Comparison of ENCODE assay signal across 27 cellular contexts in genomic region chr6:31533455-31533841, GRCh38. TPM values are rescaled to one million over a fixed set of nuclear protein-coding genes. Genes with fewer than 3 reads are reported as not detected.
DNase-seq lines count a peak whose midpoint lies in the region; ATAC-seq, FAIRE-seq and TF ChIP-seq lines count a peak whose summit lies in the region.
"Had no signal": no experiment of that assay in that cellular context is flagged by ENCODE, and none has a peak within 500 bp of the region (broad histone marks: within the 10 kb centered on the region; RNA-seq: fewer than 3 reads in every experiment).

No MANE protein-coding gene starts in this region.

- no peak for DNase-seq in HepG2 (ENCODE audit: low spot score)
- DNase-seq in right lobe of liver, result no peak
- DNase-seq in T-cell, result no peak
- DNase-seq in stimulated activated effector memory CD8-positive, alpha-beta T cell treated with anti-CD3 and anti-CD28 coated beads, Interleukin-12 subunit alpha, Interleukin-12 subunit beta, amount 100 ng/mL, for 72 hours (ENCODE audit: low spot score in 2 of 2), result no peak
- DNase-seq in pancreas, result no peak
- no peak for DNase-seq in mucosa of descending colon
- DNase-seq: activated CD4-positive, CD25-positive, alpha-beta regulatory T cell; activated effector memory CD4-positive, alpha-beta T cell treated with anti-CD3 and anti-CD28 coated beads, Interleukin-2, amount 50 U/mL, for 16 hours; CD4-positive, alpha-beta T cell; DMS53; effector CD4-positive, alpha-beta T cell; GF-D8; kidney; mammary epithelial cell; NCI-H146; NCI-H524 treated with DMSO at 0.1 percent for 48 hours; stimulated activated CD8-positive, alpha-beta memory T cell treated with anti-CD3 and anti-CD28 coated beads, Interleukin-4, amount 100 ng/mL, for 48 hours; T1000 had no signal

- H3K4me1 Mint-ChIP-seq in T-cell, result peaks cover 25 to 34% (median 29%) of the 10 kb centered on the region in 3 donors
- H3K4me1 Mint-ChIP-seq in stimulated activated effector memory CD8-positive, alpha-beta T cell treated with anti-CD3 and anti-CD28 coated beads, Interleukin-12 subunit alpha, Interleukin-12 subunit beta, amount 100 ng/mL, for 72 hours, result peaks cover 43% of the 10 kb centered on the region

- no peak overlapping the region for H3K9ac ChIP-seq in HepG2 (ENCODE audit: insufficient read depth, low read depth, low read length)

- no peaks in the 10 kb centered on the region for H3K9me3 ChIP-seq in HepG2 (ENCODE audit: low read length)
- H3K9me3 ChIP-seq in right lobe of liver, result no peaks in the 10 kb centered on the region
- no peaks in the 10 kb centered on the region for H3K9me3 ChIP-seq in pancreas
- no peaks in the 10 kb centered on the region for H3K9me3 ChIP-seq in mucosa of descending colon
- H3K9me3 ChIP-seq: ascending aorta, right atrium auricular region had no signal

- intact Hi-C loops in HepG2 (cut with micrococcal nuclease; ENCODE audit: unreplicated experiment) (no loop called here), right lobe of liver (cut with DNase I) (no loop called here), pancreas (cut with DNase I) (no loop called here), mucosa of descending colon (cut with DNase I, micrococcal nuclease) (no loop called here)

- TF ChIP-seq POLR2A in HepG2 (IDR thresholded peaks at IDR 0.05; ENCODE audit: insufficient read depth in 1 of 2, low read depth in 2 of 2, low read length in 2 of 2), result 0 out of 4 replicates have a peak, but pooled peaks of 1 of the 2 experiments have one; percentile 15
- no peak for TF ChIP-seq POLR2A in right lobe of liver (IDR thresholded peaks at IDR 0.05)

- in situ Hi-C loops in HepG2 (cut with HindIII; ENCODE audit: extremely low pct_ligation_motif_present, low pct_unique_long_range_greater_than_20kb), result no loop called here

- no peak overlapping the region for H3K4me2 ChIP-seq in HepG2 (ENCODE audit: low read depth, low read length)

- H3K4me1 ChIP-seq in HepG2 (ENCODE audit: insufficient read depth, low read length) (peaks cover 79% of the 10 kb centered on the region), right lobe of liver (peaks cover 0 to under 1% (median 0%) of the 10 kb centered on the region in 4 donors), pancreas (peaks cover 3 to 12% (median 10%) of the 10 kb centered on the region in 3 donors), mucosa of descending colon (ENCODE audit: low read depth) (no peaks in the 10 kb centered on the region)

- peaks cover 65% of the 10 kb centered on the region for H3K36me3 Mint-ChIP-seq in T-cell
- peaks cover 100% of the 10 kb centered on the region for H3K36me3 Mint-ChIP-seq in stimulated activated effector memory CD8-positive, alpha-beta T cell treated with anti-CD3 and anti-CD28 coated beads, Interleukin-12 subunit alpha, Interleukin-12 subunit beta, amount 100 ng/mL, for 72 hours

- peak overlapping the region; percentile 15 to 25 for H3K27ac Mint-ChIP-seq in T-cell
- H3K27ac Mint-ChIP-seq in stimulated activated effector memory CD8-positive, alpha-beta T cell treated with anti-CD3 and anti-CD28 coated beads, Interleukin-12 subunit alpha, Interleukin-12 subunit beta, amount 100 ng/mL, for 72 hours, result peak overlapping the region; percentile 75
- H3K27ac Mint-ChIP-seq: CD4-positive, alpha-beta T cell had no signal

- H3K36me3 ChIP-seq in HepG2 (replicated peaks in 1 of 2; ENCODE audit: control insufficient read depth in 1 of 2, insufficient read depth in 2 of 2, low read length in 2 of 2) (peaks cover 46 to 84% of the 10 kb centered on the region in 2 experiments), right lobe of liver (peaks cover 12 to 86% (median 47%) of the 10 kb centered on the region in 4 donors), pancreas (peaks cover 17 to 84% (median 59%) of the 10 kb centered on the region in 3 donors), mucosa of descending colon (ENCODE audit: low read depth) (peaks cover 44% of the 10 kb centered on the region)

- H3K27me3 ChIP-seq in HepG2 (ENCODE audit: control insufficient read depth in 1 of 2, insufficient read depth in 2 of 2, low read length in 2 of 2) (no peaks in the 10 kb centered on the region), right lobe of liver (no peaks in the 10 kb centered on the region), pancreas (no peaks in the 10 kb centered on the region)
- H3K27me3 ChIP-seq: ascending aorta, right atrium auricular region had no signal

- ATAC-seq in HepG2 (no peak), right lobe of liver (no peak), T-cell (replicated peaks in 1 of 4) (no peak), pancreas (no peak), mucosa of descending colon (no peak)
- ATAC-seq in stimulated activated effector memory CD8-positive, alpha-beta T cell treated with anti-CD3 and anti-CD28 coated beads, Interleukin-12 subunit alpha, Interleukin-12 subunit beta, amount 100 ng/mL, for 72 hours, result peak; percentile 61

- no TSS peak for BruUV-seq in HepG2 (replicated peaks; lab: Mats Ljungman, UMichigan)

- no peaks in the 10 kb centered on the region for H3K9me3 Mint-ChIP-seq in T-cell
- no peaks in the 10 kb centered on the region for H3K9me3 Mint-ChIP-seq in stimulated activated effector memory CD8-positive, alpha-beta T cell treated with anti-CD3 and anti-CD28 coated beads, Interleukin-12 subunit alpha, Interleukin-12 subunit beta, amount 100 ng/mL, for 72 hours
- H3K9me3 Mint-ChIP-seq: CD4-positive, alpha-beta T cell had no signal

- TF ChIP-seq RAD21 in HepG2 (CRISPR knock-in tag; IDR thresholded peaks at IDR 0.05), result no peak

- WGBS in HepG2 (ENCODE audit: low lambda C conversion rate), result 100% methylated on average over 1 of the region's 1 CpG
- 86% methylated on average over 1 of the region's 1 CpG for WGBS in right lobe of liver (ENCODE audit: insufficient coverage, low coverage, low lambda C conversion rate, missing lambda C conversion rate)
- WGBS in pancreas, 2 donors, result 96 to 100% methylated on average over 1 of the region's 1 CpG

- H4K20me1 ChIP-seq in HepG2 (ENCODE audit: insufficient read depth, low read length), result peaks cover 69% of the 10 kb centered on the region

- H3K79me2 ChIP-seq in HepG2 (ENCODE audit: insufficient read depth, low read length), result peaks cover 29% of the 10 kb centered on the region

- TF ChIP-seq EP300 in HepG2 (IDR thresholded peaks at IDR 0.05; ENCODE audit: low read depth in 2 of 2, low read length in 2 of 2), result no peak
- TF ChIP-seq EP300 in HepG2 (CRISPR knock-in tag; IDR thresholded peaks at IDR 0.05; ENCODE audit: borderline replicate concordance), result no peak

- H3K27me3 Mint-ChIP-seq in T-cell, result no peaks in the 10 kb centered on the region
- H3K27me3 Mint-ChIP-seq: CD4-positive, alpha-beta T cell had no signal

- TF ChIP-seq CTCF in HepG2 (CRISPR knock-in tag; IDR thresholded peaks at IDR 0.05), result no peak
- no peak for TF ChIP-seq CTCF in right lobe of liver (IDR thresholded peaks at IDR 0.05)
- no peak for TF ChIP-seq CTCF in pancreas (IDR thresholded peaks at IDR 0.05)
- no peak for TF ChIP-seq CTCF in mucosa of descending colon (IDR thresholded peaks at IDR 0.05)

- POLR2A ChIA-PET in HepG2 (lab: Yijun Ruan, JAX), result interaction anchor here (1.3 kb wide), 1 partner anchor 8 kb away, joined by 6 read pairs; the partner anchor contains the start of gene DDX39B
- POLR2A ChIA-PET in T-cell (lab: Charles Lee), result no interaction called here

- CTCF ChIA-PET in HepG2 (lab: Yijun Ruan, JAX; ENCODE audit: low intra/inter-chr PET ratio, low total read pairs) (no interaction called here), T-cell (lab: Charles Lee) (no interaction called here)

- no peak for FAIRE-seq in HepG2 (lab: Jason Lieb, UNC)
- FAIRE-seq in pancreas (lab: Jason Lieb, UNC), result no peak
- FAIRE-seq: frontal cortex, kidney had no signal

- H3K4me3 Mint-ChIP-seq in T-cell, result no peak overlapping the region
- H3K4me3 Mint-ChIP-seq in stimulated activated effector memory CD8-positive, alpha-beta T cell treated with anti-CD3 and anti-CD28 coated beads, Interleukin-12 subunit alpha, Interleukin-12 subunit beta, amount 100 ng/mL, for 72 hours, result no peak overlapping the region
- H3K4me3 Mint-ChIP-seq: CD4-positive, alpha-beta T cell had no signal

- no peak overlapping the region for H2AFZ ChIP-seq in HepG2 (ENCODE audit: low read length)

- H3K4me3 ChIP-seq in HepG2 (replicated peaks in 1 of 3; ENCODE audit: insufficient read depth in 1 of 3, low read depth in 2 of 3, low read length in 3 of 3) (no peak overlapping the region), right lobe of liver (no peak overlapping the region), pancreas (no peak overlapping the region), mucosa of descending colon (no peak overlapping the region)
- H3K4me3 ChIP-seq: ascending aorta, right atrium auricular region had no signal

- H3K27ac ChIP-seq in HepG2 (ENCODE audit: extremely low read length, insufficient read depth, low read length) (no peak overlapping the region), right lobe of liver (no peak overlapping the region), pancreas (no peak overlapping the region)
- H3K27ac ChIP-seq: ascending aorta had no signal

RNA-seq across cellular contexts. Expression of gene MCCD1, which starts 4.7 kb away (rescaled TPM):
- total RNA-seq in HepG2 (2016; rRNA removed; fragmentation: Illumina TruSeq; extraction: Trizol), result 0.15 and 0.36 TPM in 2 replicates
- 0.26 TPM in 1 of 2 replicates, not detected in the other for total RNA-seq in HepG2 (2016; cell fraction: cytosol; rRNA removed; fragmentation: Illumina TruSeq; extraction: Trizol; ENCODE audit: low read depth)
- 0.19 TPM in 1 of 2 replicates, not detected in the other for total RNA-seq in HepG2 (2016; cell fraction: insoluble cytoplasmic fraction; rRNA removed; fragmentation: Illumina TruSeq; extraction: Trizol)
- 0.19 and 0.38 TPM in 2 replicates for total RNA-seq in HepG2 (2016; cell fraction: membrane; rRNA removed; fragmentation: Illumina TruSeq; extraction: Trizol)
- total RNA-seq in HepG2 (2016; cell fraction: nucleus; rRNA removed; fragmentation: Illumina TruSeq; extraction: Trizol), result 0.43 TPM in 1 of 2 replicates, not detected in the other
- polyA plus RNA-seq in HepG2 (2011; rRNA removed), result 0.09 TPM in 1 of 2 replicates, not detected in the other
- polyA plus RNA-seq in HepG2 (2011; cell fraction: cytosol; rRNA removed), result 0.06 and 0.09 TPM in 2 replicates
- not detected in 2 replicates for polyA plus RNA-seq in HepG2 (2011; cell fraction: nucleus; rRNA removed)
- polyA plus RNA-seq in HepG2 (2012), result 0.25 and 0.28 TPM in 2 replicates
- polyA plus RNA-seq in HepG2 (2016; cell fraction: cytosol; fragmentation: Illumina TruSeq; extraction: Trizol; ENCODE audit: low read depth), result 0.18 and 0.33 TPM in 2 replicates
- polyA plus RNA-seq in HepG2 (2016; cell fraction: insoluble cytoplasmic fraction; fragmentation: Illumina TruSeq; extraction: Trizol; ENCODE audit: low read depth), result 0.26 TPM in 1 of 2 replicates, not detected in the other
- polyA plus RNA-seq in HepG2 (2016; cell fraction: membrane; fragmentation: Illumina TruSeq; extraction: Trizol; ENCODE audit: low read depth), result 0.21 and 0.24 TPM in 2 replicates
- 0.53 and 0.71 TPM in 2 replicates for polyA plus RNA-seq in HepG2 (2016; cell fraction: nucleus; fragmentation: Illumina TruSeq; extraction: Trizol; ENCODE audit: insufficient read depth, low read depth)
- polyA minus RNA-seq in HepG2 (2011; rRNA and poly(A)+ RNA removed; ENCODE audit: low replicate concordance), result 0.48 TPM in 1 of 2 replicates, not detected in the other
- not detected in 2 replicates for polyA minus RNA-seq in HepG2 (2011; cell fraction: cytosol; rRNA and poly(A)+ RNA removed)
- not detected in 2 replicates for polyA minus RNA-seq in HepG2 (2011; cell fraction: nucleus; rRNA and poly(A)+ RNA removed)
- total RNA-seq in right lobe of liver, result not detected
- total RNA-seq in T-cell, result not detected
- not detected for total RNA-seq in pancreas
- not detected for polyA plus RNA-seq in pancreas
- not detected for total RNA-seq in mucosa of descending colon
- total RNA-seq: ascending aorta; CD4-positive, alpha-beta T cell; chondrocyte; frontal cortex; mammary epithelial cell; osteoblast; right atrium auricular region; RPMI7951; subcutaneous adipose tissue; urinary bladder had no signal
- polyA plus RNA-seq: esophagus, mammary epithelial cell, urinary bladder had no signal

RNA-seq across cellular contexts. Expression of gene DDX39B, which starts 8.4 kb away (rescaled TPM):
- 570 and 737 TPM in 2 replicates for total RNA-seq in HepG2 (2016; rRNA removed; fragmentation: Illumina TruSeq; extraction: Trizol)
- 100 and 118 TPM in 2 replicates for total RNA-seq in HepG2 (2016; cell fraction: cytosol; rRNA removed; fragmentation: Illumina TruSeq; extraction: Trizol; ENCODE audit: low read depth)
- 551 and 741 TPM in 2 replicates for total RNA-seq in HepG2 (2016; cell fraction: insoluble cytoplasmic fraction; rRNA removed; fragmentation: Illumina TruSeq; extraction: Trizol)
- 185 and 202 TPM in 2 replicates for total RNA-seq in HepG2 (2016; cell fraction: membrane; rRNA removed; fragmentation: Illumina TruSeq; extraction: Trizol)
- total RNA-seq in HepG2 (2016; cell fraction: nucleus; rRNA removed; fragmentation: Illumina TruSeq; extraction: Trizol), result 358 and 385 TPM in 2 replicates
- 650 and 678 TPM in 2 replicates for polyA plus RNA-seq in HepG2 (2011; rRNA removed)
- 412 and 551 TPM in 2 replicates for polyA plus RNA-seq in HepG2 (2011; cell fraction: cytosol; rRNA removed)
- polyA plus RNA-seq in HepG2 (2011; cell fraction: nucleus; rRNA removed), result 1,695 and 1,727 TPM in 2 replicates
- polyA plus RNA-seq in HepG2 (2012), result 442 and 447 TPM in 2 replicates
- polyA plus RNA-seq in HepG2 (2016; cell fraction: cytosol; fragmentation: Illumina TruSeq; extraction: Trizol; ENCODE audit: low read depth), result 114 and 121 TPM in 2 replicates
- 480 and 493 TPM in 2 replicates for polyA plus RNA-seq in HepG2 (2016; cell fraction: insoluble cytoplasmic fraction; fragmentation: Illumina TruSeq; extraction: Trizol; ENCODE audit: low read depth)
- polyA plus RNA-seq in HepG2 (2016; cell fraction: membrane; fragmentation: Illumina TruSeq; extraction: Trizol; ENCODE audit: low read depth), result 169 and 185 TPM in 2 replicates
- 1,220 and 1,229 TPM in 2 replicates for polyA plus RNA-seq in HepG2 (2016; cell fraction: nucleus; fragmentation: Illumina TruSeq; extraction: Trizol; ENCODE audit: insufficient read depth, low read depth)
- polyA minus RNA-seq in HepG2 (2011; rRNA and poly(A)+ RNA removed; ENCODE audit: low replicate concordance), result 1,218 and 1,293 TPM in 2 replicates
- 205 and 230 TPM in 2 replicates for polyA minus RNA-seq in HepG2 (2011; cell fraction: cytosol; rRNA and poly(A)+ RNA removed)
- 632 and 651 TPM in 2 replicates for polyA minus RNA-seq in HepG2 (2011; cell fraction: nucleus; rRNA and poly(A)+ RNA removed)
- total RNA-seq in right lobe of liver, result 100 to 1,000 TPM in 3 of 6 experiments, 10 to 100 TPM in 3; 85.2 to 145 (median 102) TPM
- 100 to 1,000 TPM; 507 to 669 (median 631) TPM for total RNA-seq in T-cell
- 100 to 1,000 TPM; 134 to 233 (median 153) TPM for total RNA-seq in pancreas
- polyA plus RNA-seq in pancreas, result 100 to 1,000 TPM; 423 to 669 TPM
- total RNA-seq in mucosa of descending colon, result 100 to 1,000 TPM; 239 to 309 (median 295) TPM

RNA-seq across cellular contexts. Expression of gene ATP6V1G2, which starts 13.0 kb away (rescaled TPM):
- 0.27 TPM in 1 of 2 replicates, not detected in the other for total RNA-seq in HepG2 (2016; rRNA removed; fragmentation: Illumina TruSeq; extraction: Trizol)
- total RNA-seq in HepG2 (2016; cell fraction: cytosol; rRNA removed; fragmentation: Illumina TruSeq; extraction: Trizol; ENCODE audit: low read depth), result not detected in 2 replicates
- total RNA-seq in HepG2 (2016; cell fraction: insoluble cytoplasmic fraction; rRNA removed; fragmentation: Illumina TruSeq; extraction: Trizol), result 0.25 and 0.35 TPM in 2 replicates
- 0.15 TPM in 1 of 2 replicates, not detected in the other for total RNA-seq in HepG2 (2016; cell fraction: membrane; rRNA removed; fragmentation: Illumina TruSeq; extraction: Trizol)
- 0.50 TPM in 1 of 2 replicates, not detected in the other for total RNA-seq in HepG2 (2016; cell fraction: nucleus; rRNA removed; fragmentation: Illumina TruSeq; extraction: Trizol)
- 0.83 and 1.2 TPM in 2 replicates for polyA plus RNA-seq in HepG2 (2011; rRNA removed)
- 0.35 and 0.47 TPM in 2 replicates for polyA plus RNA-seq in HepG2 (2011; cell fraction: cytosol; rRNA removed)
- polyA plus RNA-seq in HepG2 (2011; cell fraction: nucleus; rRNA removed), result 1.1 and 2.1 TPM in 2 replicates
- polyA plus RNA-seq in HepG2 (2012), result 0.87 and 1.0 TPM in 2 replicates
- polyA plus RNA-seq in HepG2 (2016; cell fraction: cytosol; fragmentation: Illumina TruSeq; extraction: Trizol; ENCODE audit: low read depth), result 0.10 and 0.18 TPM in 2 replicates
- 0.52 and 0.60 TPM in 2 replicates for polyA plus RNA-seq in HepG2 (2016; cell fraction: insoluble cytoplasmic fraction; fragmentation: Illumina TruSeq; extraction: Trizol; ENCODE audit: low read depth)
- 0.19 and 0.40 TPM in 2 replicates for polyA plus RNA-seq in HepG2 (2016; cell fraction: membrane; fragmentation: Illumina TruSeq; extraction: Trizol; ENCODE audit: low read depth)
- 0.81 and 0.89 TPM in 2 replicates for polyA plus RNA-seq in HepG2 (2016; cell fraction: nucleus; fragmentation: Illumina TruSeq; extraction: Trizol; ENCODE audit: insufficient read depth, low read depth)
- polyA minus RNA-seq in HepG2 (2011; rRNA and poly(A)+ RNA removed; ENCODE audit: low replicate concordance), result 0.19 TPM in 1 of 2 replicates, not detected in the other
- not detected in 2 replicates for polyA minus RNA-seq in HepG2 (2011; cell fraction: cytosol; rRNA and poly(A)+ RNA removed)
- polyA minus RNA-seq in HepG2 (2011; cell fraction: nucleus; rRNA and poly(A)+ RNA removed), result 0.52 and 1.2 TPM in 2 replicates
- total RNA-seq in right lobe of liver, result under 1 TPM in 3 of 6 experiments, not detected in 3; 0.29 to 0.43 (median 0.42) TPM
- total RNA-seq in T-cell, result 1 to 10 TPM; 3.1 to 5.7 (median 4.1) TPM
- under 1 TPM; 0.16 to 0.81 (median 0.36) TPM for total RNA-seq in pancreas
- 1 to 10 TPM; 1.9 to 2.1 TPM for polyA plus RNA-seq in pancreas
- 1 to 10 TPM in 2 of 3 donors, under 1 TPM in 1; 0.55 to 4.5 (median 1.2) TPM for total RNA-seq in mucosa of descending colon
- total RNA-seq: ascending aorta had no signal

RNA-seq across cellular contexts. Expression of gene NFKBIL1, which starts 14.0 kb away (rescaled TPM):
- total RNA-seq in HepG2 (2016; rRNA removed; fragmentation: Illumina TruSeq; extraction: Trizol) (13.9 and 19.5 TPM in 2 replicates), right lobe of liver (10 to 100 TPM in 1 of 6 experiments, 1 to 10 TPM in 5; 7.5 to 10.2 (median 8.3) TPM), T-cell (10 to 100 TPM in 3 of 5 donors, 1 to 10 TPM in 2; 6.9 to 17.1 (median 11.6) TPM), pancreas (10 to 100 TPM; 12.1 to 25.3 (median 20.8) TPM), mucosa of descending colon (10 to 100 TPM; 15.8 to 27.8 (median 18.3) TPM)
- 18.2 and 19.6 TPM in 2 replicates for total RNA-seq in HepG2 (2016; cell fraction: cytosol; rRNA removed; fragmentation: Illumina TruSeq; extraction: Trizol; ENCODE audit: low read depth)
- total RNA-seq in HepG2 (2016; cell fraction: insoluble cytoplasmic fraction; rRNA removed; fragmentation: Illumina TruSeq; extraction: Trizol), result 16.9 and 19.7 TPM in 2 replicates
- total RNA-seq in HepG2 (2016; cell fraction: membrane; rRNA removed; fragmentation: Illumina TruSeq; extraction: Trizol), result 24.8 and 27.5 TPM in 2 replicates
- 11.6 and 12.4 TPM in 2 replicates for total RNA-seq in HepG2 (2016; cell fraction: nucleus; rRNA removed; fragmentation: Illumina TruSeq; extraction: Trizol)
- polyA plus RNA-seq in HepG2 (2011; rRNA removed) (9.7 and 13.7 TPM in 2 replicates), pancreas (10 to 100 TPM; 26.5 to 46.0 TPM)
- polyA plus RNA-seq in HepG2 (2011; cell fraction: cytosol; rRNA removed), result 13.1 and 20.6 TPM in 2 replicates
- polyA plus RNA-seq in HepG2 (2011; cell fraction: nucleus; rRNA removed), result 18.8 and 23.1 TPM in 2 replicates
- polyA plus RNA-seq in HepG2 (2012), result 11.6 and 15.0 TPM in 2 replicates
- 19.6 and 20.1 TPM in 2 replicates for polyA plus RNA-seq in HepG2 (2016; cell fraction: cytosol; fragmentation: Illumina TruSeq; extraction: Trizol; ENCODE audit: low read depth)
- polyA plus RNA-seq in HepG2 (2016; cell fraction: insoluble cytoplasmic fraction; fragmentation: Illumina TruSeq; extraction: Trizol; ENCODE audit: low read depth), result 16.2 and 18.3 TPM in 2 replicates
- polyA plus RNA-seq in HepG2 (2016; cell fraction: membrane; fragmentation: Illumina TruSeq; extraction: Trizol; ENCODE audit: low read depth), result 21.4 and 23.3 TPM in 2 replicates
- 16.4 and 17.5 TPM in 2 replicates for polyA plus RNA-seq in HepG2 (2016; cell fraction: nucleus; fragmentation: Illumina TruSeq; extraction: Trizol; ENCODE audit: insufficient read depth, low read depth)
- polyA minus RNA-seq in HepG2 (2011; rRNA and poly(A)+ RNA removed; ENCODE audit: low replicate concordance), result 7.5 and 37.6 TPM in 2 replicates
- 9.1 and 9.4 TPM in 2 replicates for polyA minus RNA-seq in HepG2 (2011; cell fraction: cytosol; rRNA and poly(A)+ RNA removed)
- 8.3 and 8.9 TPM in 2 replicates for polyA minus RNA-seq in HepG2 (2011; cell fraction: nucleus; rRNA and poly(A)+ RNA removed)

RNA-seq across cellular contexts. Expression of gene MICB, which starts 35.5 kb away (rescaled TPM):
- total RNA-seq in HepG2 (2016; rRNA removed; fragmentation: Illumina TruSeq; extraction: Trizol), result 9.0 and 12.5 TPM in 2 replicates
- 2.6 and 3.2 TPM in 2 replicates for total RNA-seq in HepG2 (2016; cell fraction: cytosol; rRNA removed; fragmentation: Illumina TruSeq; extraction: Trizol; ENCODE audit: low read depth)
- 9.5 and 13.1 TPM in 2 replicates for total RNA-seq in HepG2 (2016; cell fraction: insoluble cytoplasmic fraction; rRNA removed; fragmentation: Illumina TruSeq; extraction: Trizol)
- total RNA-seq in HepG2 (2016; cell fraction: membrane; rRNA removed; fragmentation: Illumina TruSeq; extraction: Trizol), result 6.9 TPM in 2 replicates
- total RNA-seq in HepG2 (2016; cell fraction: nucleus; rRNA removed; fragmentation: Illumina TruSeq; extraction: Trizol), result 11.1 and 13.6 TPM in 2 replicates
- polyA plus RNA-seq in HepG2 (2011; rRNA removed), result 12.8 and 15.4 TPM in 2 replicates
- 12.4 and 15.7 TPM in 2 replicates for polyA plus RNA-seq in HepG2 (2011; cell fraction: cytosol; rRNA removed)
- polyA plus RNA-seq in HepG2 (2011; cell fraction: nucleus; rRNA removed), result 5.2 and 6.2 TPM in 2 replicates
- polyA plus RNA-seq in HepG2 (2012), result 7.7 and 11.6 TPM in 2 replicates
- polyA plus RNA-seq in HepG2 (2016; cell fraction: cytosol; fragmentation: Illumina TruSeq; extraction: Trizol; ENCODE audit: low read depth), result 2.0 and 2.2 TPM in 2 replicates
- 9.0 and 9.7 TPM in 2 replicates for polyA plus RNA-seq in HepG2 (2016; cell fraction: insoluble cytoplasmic fraction; fragmentation: Illumina TruSeq; extraction: Trizol; ENCODE audit: low read depth)
- 4.3 and 4.8 TPM in 2 replicates for polyA plus RNA-seq in HepG2 (2016; cell fraction: membrane; fragmentation: Illumina TruSeq; extraction: Trizol; ENCODE audit: low read depth)
- 18.1 and 19.7 TPM in 2 replicates for polyA plus RNA-seq in HepG2 (2016; cell fraction: nucleus; fragmentation: Illumina TruSeq; extraction: Trizol; ENCODE audit: insufficient read depth, low read depth)
- polyA minus RNA-seq in HepG2 (2011; rRNA and poly(A)+ RNA removed; ENCODE audit: low replicate concordance), result 21.6 and 48.3 TPM in 2 replicates
- polyA minus RNA-seq in HepG2 (2011; cell fraction: cytosol; rRNA and poly(A)+ RNA removed), result 9.7 and 10.3 TPM in 2 replicates
- polyA minus RNA-seq in HepG2 (2011; cell fraction: nucleus; rRNA and poly(A)+ RNA removed), result 4.5 and 4.6 TPM in 2 replicates
- 1 to 10 TPM in 4 of 6 experiments, under 1 TPM in 2; 0.48 to 2.0 (median 1.2) TPM for total RNA-seq in right lobe of liver
- 10 to 100 TPM; 15.7 to 21.7 (median 16.1) TPM for total RNA-seq in T-cell
- 1 to 10 TPM in 2 of 6 donors, under 1 TPM in 4; 0.24 to 1.7 (median 0.51) TPM for total RNA-seq in pancreas
- under 1 TPM; 0.23 to 0.76 TPM for polyA plus RNA-seq in pancreas
- 1 to 10 TPM; 1.3 to 4.1 (median 2.9) TPM for total RNA-seq in mucosa of descending colon
